ENCODE assay signal across 21 cellular contexts in genomic region chr18:54204883-54205282, GRCh38. TPM values are rescaled to one million over a fixed set of nuclear protein-coding genes. Genes with fewer than 3 reads are reported as not detected.
DNase-seq lines count a peak whose midpoint lies in the region; ATAC-seq, FAIRE-seq and TF ChIP-seq lines count a peak whose summit lies in the region.
"Had no signal": no experiment of that assay in that cellular context is flagged by ENCODE, and none has a peak within 500 bp of the region (broad histone marks: within the 10 kb centered on the region; RNA-seq: fewer than 3 reads in every experiment).

No MANE protein-coding gene starts in this region.

- in situ Hi-C loops in K562 (cut with MboI), result no loop called here

- no peak for TF ChIP-seq CTCF in CD8-positive, alpha-beta T cell (IDR thresholded peaks at IDR 0.05)
- TF ChIP-seq CTCF in KMS-11 (conservative IDR thresholded peaks at IDR 0.05; ENCODE audit: low read depth, low read length) (no peak), K562 (IDR thresholded peaks at IDR 0.05 in 2 of 3, conservative IDR thresholded peaks at IDR 0.05 in 1 of 3; ENCODE audit: insufficient read depth in 2 of 3, low read depth in 1 of 3, low read length in 3 of 3) (no peak), lower lobe of right lung (IDR thresholded peaks at IDR 0.05) (no peak)

- intact Hi-C loops in CD8-positive, alpha-beta T cell (cut with DNase I, micrococcal nuclease), result no loop called here
- intact Hi-C loops in K562 (cut with micrococcal nuclease), result no loop called here
- intact Hi-C loops in lower lobe of right lung (cut with DNase I), result no loop called here

- no peak overlapping the region for H3K4me3 Mint-ChIP-seq in CD8-positive, alpha-beta T cell
- H3K4me3 Mint-ChIP-seq: CD4-positive, CD25-positive, alpha-beta regulatory T cell had no signal

- no peaks in the 10 kb centered on the region for H3K27me3 ChIP-seq in CD8-positive, alpha-beta T cell (ENCODE audit: insufficient read depth, low read length)
- H3K27me3 ChIP-seq in KMS-11 (ENCODE audit: insufficient read depth, low read depth) (no peaks in the 10 kb centered on the region), K562 (ENCODE audit: control insufficient read depth in 2 of 2, insufficient read depth in 2 of 2, low read length in 2 of 2) (no peaks in the 10 kb centered on the region), lower lobe of right lung (ENCODE audit: low read depth) (no peaks in the 10 kb centered on the region)

- peaks cover 6% of the 10 kb centered on the region for H3K4me1 ChIP-seq in CD8-positive, alpha-beta T cell (ENCODE audit: insufficient read depth, low read length)
- H3K4me1 ChIP-seq in KMS-11 (ENCODE audit: low read depth, poor library complexity, severe bottlenecking) (peaks cover 61% of the 10 kb centered on the region), K562 (replicated peaks in 1 of 2; ENCODE audit: control insufficient read depth in 2 of 2, insufficient read depth in 2 of 2, low read length in 2 of 2) (peaks cover 0 to 6% of the 10 kb centered on the region in 2 experiments; a peak in 1 of 5 replicates), lower lobe of right lung (peaks cover 38% of the 10 kb centered on the region)

- POLR2A ChIA-PET in CD8-positive, alpha-beta T cell (lab: Charles Lee), result interaction anchor here (0.6 kb wide), 1 partner anchor 10 kb away, joined by 4 read pairs; no protein-coding TSS in a partner anchor
- POLR2A ChIA-PET in K562 (lab: Yijun Ruan, JAX), result no interaction called here

- H3K9ac ChIP-seq in KMS-11, result no peak overlapping the region
- H3K9ac ChIP-seq in K562 (ENCODE audit: insufficient read depth in 1 of 2, low read depth in 2 of 2, low read length in 2 of 2), result no peak overlapping the region

- DNase-seq in CD8-positive, alpha-beta T cell, result no peak
- no peak for DNase-seq in K562 (ENCODE audit: extremely low read depth in 1 of 4, low spot score in 3 of 4)
- no peak for DNase-seq in putamen (ENCODE audit: low spot score)
- no peak for DNase-seq in DMS53 treated with DMSO at 0.1 percent for 48 hours (lab: John Stamatoyannopoulos, UW; ENCODE audit: unreplicated experiment)
- DNase-seq in dedifferentiated amniotic fluid mesenchymal stem cell (ENCODE audit: extremely low spot score), result no peak
- DNase-seq in lower lobe of right lung, result no peak
- DNase-seq: AML-193; Calu3; CD4-positive, CD25-positive, alpha-beta regulatory T cell; DMS79; NCI-H1105; NCI-H1694; NCI-H510A; NCI-H748 treated with DMSO at 0.1 percent for 48 hours; OCI-M1; RPMI8226; SHP77 treated with DMSO at 0.1 percent for 48 hours; T-helper 1 cell had no signal

- H3K79me2 ChIP-seq in KMS-11 (ENCODE audit: insufficient read depth, low read depth) (peaks cover 99% of the 10 kb centered on the region), K562 (ENCODE audit: control insufficient read depth, insufficient read depth, low read length) (peaks cover 51% of the 10 kb centered on the region)

- CTCF ChIA-PET in CD8-positive, alpha-beta T cell (lab: Charles Lee), result no interaction called here
- CTCF ChIA-PET in K562 (lab: Yijun Ruan, JAX; ENCODE audit: low intra/inter-chr PET ratio), result no interaction called here

- H2AFZ ChIP-seq in KMS-11 (ENCODE audit: low read depth) (no peak overlapping the region), K562 (ENCODE audit: low read depth, low read length) (no peak overlapping the region)

- H3K36me3 Mint-ChIP-seq in CD8-positive, alpha-beta T cell, result peaks cover 42% of the 10 kb centered on the region

- H3K27ac Mint-ChIP-seq in CD8-positive, alpha-beta T cell, result peak overlapping the region; percentile 42

- peaks cover 38% of the 10 kb centered on the region for H3K4me1 Mint-ChIP-seq in CD8-positive, alpha-beta T cell (ENCODE audit: low read depth)

- H3K9me3 Mint-ChIP-seq in CD8-positive, alpha-beta T cell, result no peaks in the 10 kb centered on the region
- H3K9me3 Mint-ChIP-seq: CD4-positive, CD25-positive, alpha-beta regulatory T cell had no signal

- no peaks in the 10 kb centered on the region for H3K27me3 Mint-ChIP-seq in CD8-positive, alpha-beta T cell (ENCODE audit: low read depth)
- H3K27me3 Mint-ChIP-seq: CD4-positive, CD25-positive, alpha-beta regulatory T cell had no signal

- no peak overlapping the region for H3K4me3 ChIP-seq in CD8-positive, alpha-beta T cell (ENCODE audit: low read depth, low read length)
- H3K4me3 ChIP-seq in KMS-11 (IDR thresholded peaks at IDR 0.05; ENCODE audit: insufficient read depth, low read depth, low read length) (no peak overlapping the region), K562 (no peak overlapping the region), lower lobe of right lung (no peak overlapping the region)

- H3K9me1 ChIP-seq in K562 (ENCODE audit: control insufficient read depth, insufficient read depth, low read length), result no peaks in the 10 kb centered on the region

- no TSS peak for BruUV-seq in K562 (replicated peaks; lab: Mats Ljungman, UMichigan)

- H3K27ac ChIP-seq in CD8-positive, alpha-beta T cell (ENCODE audit: low read depth, low read length), result no peak overlapping the region
- H3K27ac ChIP-seq in KMS-11, result no peak overlapping the region
- no peak overlapping the region for H3K27ac ChIP-seq in K562 (ENCODE audit: extremely low read depth, low read depth, low read length)
- H3K27ac ChIP-seq in lower lobe of right lung, result no peak overlapping the region

- WGBS in K562 (ENCODE audit: insufficient coverage, low coverage, missing lambda C conversion rate), result 100% methylated on average over 5 of the region's 5 CpGs

- peaks cover 10% of the 10 kb centered on the region for H3K36me3 ChIP-seq in CD8-positive, alpha-beta T cell (ENCODE audit: insufficient read depth, low read length)
- H3K36me3 ChIP-seq in KMS-11 (ENCODE audit: insufficient read depth) (peaks cover 9% of the 10 kb centered on the region; the same call in 1 of the 2 replicates), K562 (ENCODE audit: control insufficient read depth, insufficient read depth, low read length) (peaks cover 16% of the 10 kb centered on the region; the same call in 2 of the 3 replicates), lower lobe of right lung (peaks cover 40% of the 10 kb centered on the region)

- no peak for ATAC-seq in CD8-positive, alpha-beta T cell
- ATAC-seq in K562, result no peak
- ATAC-seq in lower lobe of right lung, result no peak
- ATAC-seq: SK-N-SH treated with all-trans-retinoic acid at 6 μM for 48 hours had no signal

- no peak for TF ChIP-seq POLR2A in K562 (conservative IDR thresholded peaks at IDR 0.05)

- TF ChIP-seq RAD21 in K562 (CRISPR knock-in tag; conservative IDR thresholded peaks at IDR 0.05 in 1 of 2, IDR thresholded peaks at IDR 0.05 in 1 of 2), result no peak

- no peak for FAIRE-seq in K562 (lab: Jason Lieb, UNC)
- FAIRE-seq: H54 had no signal

- H3K4me2 ChIP-seq in KMS-11 (0 out of 2 replicates have a peak overlapping the region, but pooled peaks have one; percentile 1), K562 (ENCODE audit: insufficient read depth, low read length) (no peak overlapping the region)

- H3K9me3 ChIP-seq in CD8-positive, alpha-beta T cell (ENCODE audit: low read length), result no peaks in the 10 kb centered on the region
- H3K9me3 ChIP-seq in K562 (replicated peaks; ENCODE audit: control insufficient read depth, insufficient read depth, low read depth, low read length) (no peaks in the 10 kb centered on the region), lower lobe of right lung (no peaks in the 10 kb centered on the region)

- TF ChIP-seq EP300 in K562 (IDR thresholded peaks at IDR 0.05; ENCODE audit: low read length), result no peak

- H4K20me1 ChIP-seq in KMS-11 (ENCODE audit: insufficient read depth) (no peaks in the 10 kb centered on the region), K562 (replicated peaks; ENCODE audit: control insufficient read depth, insufficient read depth, low read length) (no peaks in the 10 kb centered on the region)

TF ChIP-seq in K562, 482 proteins besides CTCF, POLR2A, EP300 and RAD21 (continues in another document):
- TF ChIP-seq TRIM24 (IDR thresholded peaks at IDR 0.05) (no peak), MAFF (IDR thresholded peaks at IDR 0.05; ENCODE audit: low read length) (peak; percentile 66), HBP1 (CRISPR knock-in tag; IDR thresholded peaks at IDR 0.05) (no peak), ZFPM2 (CRISPR knock-in tag; IDR thresholded peaks at IDR 0.05) (no peak), U2AF1 (optimal IDR thresholded peaks at IDR 0.05; ENCODE audit: low read depth, low read length) (no peak), ELF1 (tag; IDR thresholded peaks at IDR 0.05) (no peak), CHD1 (IDR thresholded peaks at IDR 0.05; ENCODE audit: low read length) (no peak)

RNA-seq across cellular contexts. Expression of gene MBD2, which starts 19.6 kb away (rescaled TPM):
- 10 to 100 TPM; 71.4 to 73.0 TPM for total RNA-seq in CD8-positive, alpha-beta T cell
- 7.9 and 16.1 TPM in 2 replicates for total RNA-seq in K562 (2011; cell fraction: chromatin; rRNA removed; ENCODE audit: low replicate concordance)
- total RNA-seq in K562 (2011; cell fraction: nucleolus; rRNA removed), result 5.3 and 5.5 TPM in 2 replicates
- total RNA-seq in K562 (2011; cell fraction: nucleoplasm; rRNA removed), result 12.7 and 25.0 TPM in 2 replicates
- total RNA-seq in K562 (2014; rRNA removed) (9.1 and 10.5 TPM in 2 replicates), K562 (2014; rRNA removed; fragmentation: Illumina TruSeq; extraction: Trizol) (30.0 and 30.8 TPM in 2 replicates), K562 (2015; rRNA removed; fragmentation: Illumina TruSeq; extraction: Trizol) (13.4 and 13.9 TPM in 2 replicates), K562 (2021) (38.6 and 40.2 TPM in 2 replicates), lower lobe of right lung (102 TPM)
- polyA plus RNA-seq in K562 (2011; rRNA removed) (23.9 and 31.0 TPM in 2 replicates), K562 (2014; fragmentation: Illumina TruSeq; extraction: Trizol) (16.2 and 21.7 TPM in 2 replicates), K562 (2014; fragmentation: Nextera tagmentation; extraction: Ambion mirVana) (1 to 10 TPM; 4.4 to 5.0 TPM), K562 (2014; rRNA removed) (10.3 and 13.7 TPM in 2 replicates)
- 2.9 and 5.7 TPM in 2 replicates for polyA plus RNA-seq in K562 (2011; cell fraction: cytosol; rRNA removed)
- 18.0 and 18.7 TPM in 2 replicates for polyA plus RNA-seq in K562 (2011; cell fraction: nucleus; rRNA removed)
- polyA plus RNA-seq in K562 (2012), result 10.8 and 18.3 TPM in 2 replicates
- 11.1 and 17.0 TPM in 2 replicates for polyA minus RNA-seq in K562 (2011; rRNA and poly(A)+ RNA removed)
- polyA minus RNA-seq in K562 (2011; cell fraction: cytosol; rRNA and poly(A)+ RNA removed), result 23.2 and 32.7 TPM in 2 replicates
- polyA minus RNA-seq in K562 (2011; cell fraction: nucleus; rRNA and poly(A)+ RNA removed), result 3.5 and 6.3 TPM in 2 replicates
